22 cellular contexts compared by ENCODE assay signal in genomic region chr12:15273896-15274295, GRCh38. TPM values are rescaled to one million over a fixed set of nuclear protein-coding genes. Genes with fewer than 3 reads are reported as not detected.
DNase-seq lines count a peak whose midpoint lies in the region; ATAC-seq, FAIRE-seq and TF ChIP-seq lines count a peak whose summit lies in the region.
"Had no signal": no experiment of that assay in that cellular context is flagged by ENCODE, and none has a peak within 500 bp of the region (broad histone marks: within the 10 kb centered on the region; RNA-seq: fewer than 3 reads in every experiment).

No MANE protein-coding gene starts in this region.

- H2BK15ac ChIP-seq in H1 (ENCODE audit: low read length): no peak overlapping the region

- no peaks in the 10 kb centered on the region for H3K79me1 ChIP-seq in H1 (ENCODE audit: low read depth, low read length)

- no peak for TF ChIP-seq EP300 in H1 (IDR thresholded peaks at IDR 0.05; ENCODE audit: borderline replicate concordance in 1 of 2, low read depth in 2 of 2, low read length in 2 of 2)

- BruUV-seq in MCF 10A (replicated peaks; lab: Mats Ljungman, UMichigan): TSS peak; percentile 92

- H3K36me3 ChIP-seq in breast epithelium (no peaks in the 10 kb centered on the region), H1 (ENCODE audit: control insufficient read depth in 2 of 4, insufficient read depth in 4 of 4, low read length in 3 of 4) (no peaks in the 10 kb centered on the region), osteoblast (ENCODE audit: insufficient read depth, low read length) (no peaks in the 10 kb centered on the region), aorta (ENCODE audit: control insufficient read depth in 1 of 2, insufficient read depth in 2 of 2, low read length in 1 of 2) (no peaks in the 10 kb centered on the region)
- H3K36me3 ChIP-seq: MG63 had no signal

- H3K36me3 Mint-ChIP-seq in MCF 10A (ENCODE audit: insufficient read depth, unreplicated experiment): peaks cover 5% of the 10 kb centered on the region
- H3K36me3 Mint-ChIP-seq in T-helper 17 cell (ENCODE audit: low read depth): peaks cover 4% of the 10 kb centered on the region
- H3K36me3 Mint-ChIP-seq: memory B cell; naive thymus-derived CD8-positive, alpha-beta T cell had no signal

- no peak for FAIRE-seq in H1 (lab: Jason Lieb, UNC)

- intact Hi-C loops in MCF 10A (cut with micrococcal nuclease): loop anchor here (1.0 kb wide), 1 partner anchor 122 kb away; no protein-coding TSS in a partner anchor
- intact Hi-C loops in breast epithelium (cut with DNase I; ENCODE audit: low total_unique reads): no loop called here
- intact Hi-C loops in aorta (cut with DNase I): loop anchor here in 1 of 2 donors (2.0 to 5.0 kb wide), 3 partner anchors 47 to 427 kb away; no protein-coding TSS in a partner anchor

- H3K4ac ChIP-seq in H1 (replicated peaks; ENCODE audit: insufficient read length, low read depth, low read length): no peak overlapping the region

- H2AFZ ChIP-seq in H1 (ENCODE audit: low read length) (peak overlapping the region; percentile 37; the same call in 1 of the 2 replicates), osteoblast (ENCODE audit: low read length) (peak overlapping the region; percentile 49)
- H2AFZ ChIP-seq: GM23338 had no signal

- no peaks in the 10 kb centered on the region for H3K9me3 Mint-ChIP-seq in MCF 10A (ENCODE audit: unreplicated experiment)
- H3K9me3 Mint-ChIP-seq: activated naive CD8-positive, alpha-beta T cell treated with anti-CD3 and anti-CD28 coated beads, Interleukin-2, amount 50 U/mL, for 24 hours; GM23338; memory B cell; naive thymus-derived CD8-positive, alpha-beta T cell had no signal

- no peak overlapping the region for H4K91ac ChIP-seq in H1 (replicated peaks; ENCODE audit: insufficient read length, low read length)

- H3K27ac ChIP-seq in breast epithelium (no peak overlapping the region), H1 (ENCODE audit: low read depth, low read length) (no peak overlapping the region), osteoblast (ENCODE audit: low read depth, low read length) (no peak overlapping the region), aorta (ENCODE audit: low read depth in 1 of 2, low read length in 2 of 2) (peak overlapping the region; percentile 2 to 72)

- H3K4me2 ChIP-seq in H1 (ENCODE audit: insufficient read depth in 1 of 2, low read depth in 2 of 2, low read length in 2 of 2) (no peak overlapping the region), osteoblast (ENCODE audit: insufficient read depth, low read length) (peak overlapping the region; percentile 43)
- H3K4me2 ChIP-seq: GM23338 had no signal

- H3K79me2 ChIP-seq in H1 (ENCODE audit: control insufficient read depth in 1 of 2, insufficient read depth in 2 of 2, low read length in 2 of 2) (no peaks in the 10 kb centered on the region), osteoblast (ENCODE audit: insufficient read depth, low read length) (no peaks in the 10 kb centered on the region)

- H3K23ac ChIP-seq in H1 (ENCODE audit: insufficient read length): no peak overlapping the region

- 100% methylated on average over 3 of the region's 3 CpGs; no CpG with 5 or more reads in 1 of the 2 experiments for WGBS in H1 (ENCODE audit: extremely low coverage in 1 of 2, insufficient coverage in 1 of 2, insufficient read length in 1 of 2, insufficient replicate concordance in 2 of 2, low coverage in 1 of 2, low lambda C conversion rate in 2 of 2, missing lambda C conversion rate in 1 of 2), 2 experiments
- WGBS in aorta, 2 donors: 93 to 96% methylated on average over 3 of the region's 3 CpGs

- H3K4me3 ChIP-seq in breast epithelium (no peak overlapping the region), H1 (ENCODE audit: extremely low read depth in 1 of 4, insufficient read depth in 2 of 4, low read depth in 3 of 4, low read length in 4 of 4) (no peak overlapping the region), osteoblast (ENCODE audit: insufficient read depth, low read length) (no peak overlapping the region), aorta (ENCODE audit: low read length in 2 of 2) (no peak overlapping the region), foreskin fibroblast (ENCODE audit: low read depth in 1 of 2, low read length in 2 of 2) (no peak overlapping the region)
- H3K4me3 ChIP-seq: GM23338, MG63 had no signal

- no peak overlapping the region for H3K56ac ChIP-seq in H1 (replicated peaks; ENCODE audit: insufficient read length, low read depth, low read length)

- DNase-seq in MCF 10A (ENCODE audit: unreplicated experiment): peak; percentile 27
- DNase-seq in breast epithelium (ENCODE audit: low spot score in 2 of 2): no peak
- no peak for DNase-seq in H1 (ENCODE audit: low read depth in 1 of 2, low spot score in 2 of 2)
- DNase-seq in osteoblast (ENCODE audit: insufficient read length, low spot score, missing footprints): no peak
- DNase-seq in aorta: no peak
- no peak for DNase-seq in T-helper 17 cell
- DNase-seq in activated T-cell treated with anti-CD3 and anti-CD28 coated beads for 4 hours: no peak
- no peak for DNase-seq in foreskin fibroblast
- DNase-seq: 8988T; activated CD8-positive, alpha-beta memory T cell treated with anti-CD3 and anti-CD28 coated beads, Interleukin-2, amount 50 U/mL, for 48 hours; activated effector memory CD4-positive, alpha-beta T cell treated with Interleukin-2 at 50 U/mL for 16 hours; activated naive CD8-positive, alpha-beta T cell treated with anti-CD3 and anti-CD28 coated beads, Interleukin-2, amount 50 U/mL, for 24 hours; cortex of kidney; DND-41; glutamatergic neuron; MG63; naive thymus-derived CD8-positive, alpha-beta T cell; NCI-H1436 treated with DMSO at 0.1 percent for 48 hours; NCI-H524 had no signal

- ATAC-seq in aorta (ENCODE audit: low FRiP score) (no peak), T-helper 17 cell (no peak)
- ATAC-seq: activated naive CD8-positive, alpha-beta T cell treated with anti-CD3 and anti-CD28 coated beads, Interleukin-2, amount 50 U/mL, for 24 hours; GM23338; naive thymus-derived CD8-positive, alpha-beta T cell had no signal

- no peak overlapping the region for H3K9ac ChIP-seq in H1 (replicated peaks in 1 of 4; ENCODE audit: extremely low read depth in 1 of 4, low read depth in 3 of 4, low read length in 3 of 4)

- H2AK5ac ChIP-seq in H1 (ENCODE audit: low read depth, low read length): no peak overlapping the region

- H3K4me1 ChIP-seq in breast epithelium: peaks cover 0 to 2% of the 10 kb centered on the region in 2 donors
- no peaks in the 10 kb centered on the region for H3K4me1 ChIP-seq in H1 (replicated peaks in 1 of 4; ENCODE audit: control insufficient read depth in 3 of 4, insufficient read depth in 4 of 4, low read length in 3 of 4)
- H3K4me1 ChIP-seq in osteoblast (ENCODE audit: insufficient read depth, low read length): peaks cover 2% of the 10 kb centered on the region
- peaks cover 3% of the 10 kb centered on the region in 2 donors for H3K4me1 ChIP-seq in aorta (ENCODE audit: control insufficient read depth in 1 of 2, insufficient read depth in 2 of 2, low read length in 2 of 2)

- no peak overlapping the region for H4K5ac ChIP-seq in H1 (ENCODE audit: insufficient read length, low read depth, low read length)

- peaks cover 43% of the 10 kb centered on the region for H3K4me1 Mint-ChIP-seq in MCF 10A (ENCODE audit: insufficient read depth, unreplicated experiment)
- peaks cover 3% of the 10 kb centered on the region for H3K4me1 Mint-ChIP-seq in T-helper 17 cell
- H3K4me1 Mint-ChIP-seq: memory B cell had no signal

- H2BK120ac ChIP-seq in H1 (replicated peaks; ENCODE audit: low read depth, low read length): no peak overlapping the region

- H4K20me1 ChIP-seq in H1 (replicated peaks in 1 of 2; ENCODE audit: control insufficient read depth in 1 of 2, insufficient read depth in 2 of 2, low read length in 2 of 2) (no peaks in the 10 kb centered on the region), osteoblast (ENCODE audit: insufficient read depth, low read length) (no peaks in the 10 kb centered on the region)

- H3K4me3 Mint-ChIP-seq in MCF 10A (ENCODE audit: unreplicated experiment): peak overlapping the region; percentile 53
- H3K4me3 Mint-ChIP-seq in T-helper 17 cell: no peak overlapping the region
- H3K4me3 Mint-ChIP-seq: activated naive CD8-positive, alpha-beta T cell treated with anti-CD3 and anti-CD28 coated beads, Interleukin-2, amount 50 U/mL, for 24 hours; GM23338; memory B cell; naive thymus-derived CD8-positive, alpha-beta T cell had no signal

- no peaks in the 10 kb centered on the region for H3K23me2 ChIP-seq in H1 (ENCODE audit: low read depth, low read length)

- no peak for TF ChIP-seq RAD21 in H1 (IDR thresholded peaks at IDR 0.05 in 1 of 2, conservative IDR thresholded peaks at IDR 0.05 in 1 of 2; ENCODE audit: low read depth in 2 of 2, low read length in 2 of 2)

- H4K8ac ChIP-seq in H1 (ENCODE audit: extremely low read depth, insufficient read depth, low read length): no peak overlapping the region

- TF ChIP-seq POLR2A in breast epithelium (IDR thresholded peaks at IDR 0.05) (no peak), H1 (IDR thresholded peaks at IDR 0.05; ENCODE audit: control extremely low read depth in 1 of 2, low read depth in 2 of 2, low read length in 2 of 2) (no peak)

- H3K14ac ChIP-seq in H1 (ENCODE audit: insufficient read length): no peak overlapping the region

- TF ChIP-seq CTCF in MCF 10A (IDR thresholded peaks at IDR 0.05; ENCODE audit: unreplicated experiment) (no peak), breast epithelium (IDR thresholded peaks at IDR 0.05) (no peak), H1 (IDR thresholded peaks at IDR 0.05; ENCODE audit: control extremely low read depth in 1 of 3, insufficient read depth in 1 of 3, low read depth in 1 of 3, low read length in 3 of 3) (no peak), osteoblast (IDR thresholded peaks at IDR 0.05; ENCODE audit: extremely low read depth, low read depth, low read length) (no peak), foreskin fibroblast (IDR thresholded peaks at IDR 0.05; ENCODE audit: low read depth, low read length) (no peak)

- no peak overlapping the region for H2BK20ac ChIP-seq in H1 (ENCODE audit: low read length)

- H2BK5ac ChIP-seq in H1 (ENCODE audit: low read depth, low read length): no peak overlapping the region

- peak overlapping the region; percentile 95 for H3K27ac Mint-ChIP-seq in MCF 10A (ENCODE audit: low read depth, unreplicated experiment)
- no peak overlapping the region for H3K27ac Mint-ChIP-seq in T-helper 17 cell
- H3K27ac Mint-ChIP-seq: activated naive CD8-positive, alpha-beta T cell treated with anti-CD3 and anti-CD28 coated beads, Interleukin-2, amount 50 U/mL, for 24 hours; GM23338; memory B cell; naive thymus-derived CD8-positive, alpha-beta T cell had no signal

- H3K27me3 Mint-ChIP-seq in MCF 10A (ENCODE audit: insufficient read depth, unreplicated experiment) (no peaks in the 10 kb centered on the region), T-helper 17 cell (peaks cover 49% of the 10 kb centered on the region)

- CTCF ChIA-PET in MCF 10A (lab: Yijun Ruan, JAX): interaction anchor here (0.6 to 8.2 kb wide), 11 partner anchors 44 to 410 kb away, joined by 3 to 109 read pairs (median 4); partner anchors contain the start of gene RERG
- CTCF ChIA-PET in H1 (lab: Charles Lee; ENCODE audit: partially characterized antibody): interaction anchor here (0.6 to 6.9 kb wide), 3 partner anchors 52 to 611 kb away, joined by 3 to 37 read pairs (median 11); partner anchors contain the start of gene RERG

- no peak overlapping the region for H2BK12ac ChIP-seq in H1 (ENCODE audit: low read depth, low read length)

- H3K18ac ChIP-seq in H1 (ENCODE audit: extremely low read depth, low read length): no peak overlapping the region

- POLR2A ChIA-PET in MCF 10A (lab: Yijun Ruan, JAX) (interaction anchor here (0.9 to 4.9 kb wide), 6 partner anchors 16 to 254 kb away, joined by 3 to 47 read pairs (median 6); no protein-coding TSS in a partner anchor), H1 (lab: Charles Lee; ENCODE audit: partially characterized antibody) (no interaction called here)

- H3K9me3 ChIP-seq in breast epithelium (no peaks in the 10 kb centered on the region), H1 (ENCODE audit: insufficient read depth in 2 of 2, low read depth in 1 of 2, low read length in 1 of 2) (no peaks in the 10 kb centered on the region), osteoblast (ENCODE audit: low read depth, low read length) (no peaks in the 10 kb centered on the region), aorta (ENCODE audit: control insufficient read depth, low read length) (no peaks in the 10 kb centered on the region), T-helper 17 cell (ENCODE audit: control insufficient read depth, low read length, poor library complexity, severe bottlenecking) (no peaks in the 10 kb centered on the region)
- H3K9me3 ChIP-seq: MG63 had no signal

- no peaks in the 10 kb centered on the region for H3K27me3 ChIP-seq in breast epithelium
- H3K27me3 ChIP-seq in H1 (replicated peaks in 1 of 4; ENCODE audit: control insufficient read depth in 3 of 4, extremely low read depth in 1 of 4, insufficient read depth in 3 of 4, low read length in 3 of 4): no peaks in the 10 kb centered on the region
- H3K27me3 ChIP-seq in osteoblast (ENCODE audit: insufficient read depth, low read length): no peaks in the 10 kb centered on the region
- no peaks in the 10 kb centered on the region for H3K27me3 ChIP-seq in aorta (ENCODE audit: control insufficient read depth in 1 of 2, insufficient read depth in 2 of 2, low read length in 1 of 2)
- H3K27me3 ChIP-seq: MG63 had no signal

RNA-seq across cellular contexts. Expression of gene PTPRO, which starts 48.4 kb away (rescaled TPM):
- total RNA-seq in MCF 10A (2022) (0.74 and 2.2 TPM in 2 replicates), breast epithelium (1 to 10 TPM; 1.3 to 5.3 (median 2.5) TPM), osteoblast (under 0.01 and 0.29 TPM in 2 replicates), aorta (10 to 100 TPM; 11.7 to 16.1 TPM), T-helper 17 cell (1 to 10 TPM; 1.1 to 4.5 TPM)
- 1.7 and 2.0 TPM in 2 replicates for total RNA-seq in H1 (2021; fragmentation: NEBNext Ultra II Directional; extraction: Animal tissue kit (Norgen Biotek cat#: 25700))
- polyA plus RNA-seq in H1 (2011; rRNA removed) (0.44 and 0.73 TPM in 2 replicates), aorta (1 to 10 TPM; 5.4 to 8.1 TPM)
- 1.1 TPM for polyA plus RNA-seq in H1 (2011; cell fraction: cytosol; rRNA removed)
- polyA plus RNA-seq in H1 (2011; cell fraction: nucleus; rRNA removed): 0.60 TPM
- polyA plus RNA-seq in H1 (2012, experiment 1 of 2): 1.2 to 1.9 TPM (median 1.3 TPM) in 4 replicates
- polyA plus RNA-seq in H1 (2012, experiment 2 of 2): 0.10 TPM
- polyA plus RNA-seq in H1 (2013, experiment 1 of 2): 2.3 TPM
- 2.7 TPM for polyA plus RNA-seq in H1 (2013, experiment 2 of 2)
- polyA minus RNA-seq in H1 (2011; rRNA and poly(A)+ RNA removed): 1.5 and 2.6 TPM in 2 replicates
- 1.1 TPM for polyA minus RNA-seq in H1 (2011; cell fraction: cytosol; rRNA and poly(A)+ RNA removed)
- 7.1 TPM for polyA minus RNA-seq in H1 (2011; cell fraction: nucleus; rRNA and poly(A)+ RNA removed)

RNA-seq across cellular contexts. Expression of gene RERG, which starts 52.7 kb away (rescaled TPM):
- total RNA-seq in MCF 10A (2022) (7.6 and 16.5 TPM in 2 replicates), breast epithelium (100 to 1,000 TPM in 1 of 3 donors, 10 to 100 TPM in 2; 16.3 to 126 (median 60.0) TPM), osteoblast (0.29 TPM in 1 of 2 replicates, not detected in the other), aorta (10 to 100 TPM; 70.5 to 77.3 TPM), T-helper 17 cell (not detected)
- total RNA-seq in H1 (2021; fragmentation: NEBNext Ultra II Directional; extraction: Animal tissue kit (Norgen Biotek cat#: 25700)): 0.55 and 0.86 TPM in 2 replicates
- polyA plus RNA-seq in H1 (2011; rRNA removed) (0.12 and 0.27 TPM in 2 replicates), aorta (100 to 1,000 TPM in 1 of 2 donors, 10 to 100 TPM in 1; 66.9 to 124 TPM)
- polyA plus RNA-seq in H1 (2011; cell fraction: cytosol; rRNA removed): 0.35 TPM
- 0.33 TPM for polyA plus RNA-seq in H1 (2011; cell fraction: nucleus; rRNA removed)
- 0.17 to 0.80 TPM (median 0.62 TPM) in 4 replicates for polyA plus RNA-seq in H1 (2012, experiment 1 of 2)
- polyA plus RNA-seq in H1 (2012, experiment 2 of 2): 0.17 TPM
- 0.85 TPM for polyA plus RNA-seq in H1 (2013, experiment 1 of 2)
- 0.48 TPM for polyA plus RNA-seq in H1 (2013, experiment 2 of 2)
- 0.09 and 0.20 TPM in 2 replicates for polyA minus RNA-seq in H1 (2011; rRNA and poly(A)+ RNA removed)
- not detected for polyA minus RNA-seq in H1 (2011; cell fraction: cytosol; rRNA and poly(A)+ RNA removed)
- 2.2 TPM for polyA minus RNA-seq in H1 (2011; cell fraction: nucleus; rRNA and poly(A)+ RNA removed)
- total RNA-seq: RPMI7951 had no signal
- polyA plus RNA-seq: naive thymus-derived CD8-positive, alpha-beta T cell had no signal

Comparison
In these comparisons a context has a peak if more than half of its experiments do, and no peak if none do; other contexts are left out.
1. H3K27ac ChIP-seq: peak in aorta (2 of 2); none in breast epithelium (0 of 2), H1 (single experiment) and osteoblast (single experiment).